ENCODE assay signal across 8 cellular contexts in genomic region chr6:149316108-149316727, GRCh38. TPM values are rescaled to one million over a fixed set of nuclear protein-coding genes. Genes with fewer than 3 reads are reported as not detected.
A peak's percentile ranks its signal among the peaks of the same experiment; 100 is the strongest.
DNase-seq lines count a peak whose midpoint lies in the region; ATAC-seq and TF ChIP-seq lines count a peak whose summit lies in the region.

No MANE protein-coding gene starts in this region.

- H3K79me2 ChIP-seq in fibroblast of lung (ENCODE audit: control insufficient read depth, insufficient read depth, low read length) = peaks cover 34% of the 10 kb centered on the region

- H2AFZ ChIP-seq in fibroblast of lung (ENCODE audit: low read length) = peak overlapping the region; percentile 77

- 35% methylated on average over 7 of the region's 7 CpGs for WGBS in prostate gland

- H3K36me3 ChIP-seq in SJCRH30 (no peaks in the 10 kb centered on the region), fibroblast of lung (ENCODE audit: control insufficient read depth, insufficient read depth, low read length) (no peaks in the 10 kb centered on the region), prostate gland (no peaks in the 10 kb centered on the region)

- peak overlapping the region; percentile 79 for H3K4me3 ChIP-seq in GM12875 (ENCODE audit: low read depth, low read length)
- H3K4me3 ChIP-seq in SJCRH30 = peak overlapping the region; percentile 100
- H3K4me3 ChIP-seq in fibroblast of lung (replicated peaks in 1 of 4; ENCODE audit: control extremely low read depth in 1 of 4, insufficient read depth in 1 of 4, low read depth in 3 of 4, low read length in 4 of 4) = peak overlapping the region; percentile 79 to 92 (median 89)
- H3K4me3 ChIP-seq in prostate gland = peak overlapping the region; percentile 93 to 95

- ATAC-seq in GM19397 (IDR thresholded peaks at IDR 0.05; ENCODE audit: unreplicated experiment) (no peak), HG02970 (IDR thresholded peaks at IDR 0.05; ENCODE audit: low FRiP score, unreplicated experiment) (no peak)

- H4K20me1 ChIP-seq in fibroblast of lung (ENCODE audit: control insufficient read depth, extremely low read depth, insufficient read depth, low read length) = peaks cover 5% of the 10 kb centered on the region

- H3K4me1 ChIP-seq in SJCRH30 = peaks cover 3% of the 10 kb centered on the region; the same call in 1 of the 2 replicates
- H3K4me1 ChIP-seq in fibroblast of lung (ENCODE audit: control insufficient read depth, extremely low read depth, insufficient read depth, low read length) = peaks cover 6% of the 10 kb centered on the region
- H3K4me1 ChIP-seq in prostate gland (replicated peaks) = peaks cover 4% of the 10 kb centered on the region

- peak overlapping the region; percentile 72 for H3K4me2 ChIP-seq in fibroblast of lung (ENCODE audit: extremely low read depth, insufficient read depth, low read length)

- H3K27ac ChIP-seq in SJCRH30 (peak overlapping the region; percentile 98; the same call in 1 of the 2 replicates), fibroblast of lung (ENCODE audit: insufficient read depth, low read length) (peak overlapping the region; percentile 89), prostate gland (peak overlapping the region; percentile 97 to 98)

- intact Hi-C loops in prostate gland (cut with DNase I) = loop anchor here (5.0 to 10.0 kb wide), 2 partner anchors 116 to 231 kb away; no protein-coding TSS in a partner anchor

- TF ChIP-seq CTCF in GM12875 (IDR thresholded peaks at IDR 0.05; ENCODE audit: borderline replicate concordance, insufficient read depth, low read depth, low read length) = no peak
- no peak for TF ChIP-seq CTCF in fibroblast of lung (conservative IDR thresholded peaks at IDR 0.05 in 1 of 2, IDR thresholded peaks at IDR 0.05 in 1 of 2; ENCODE audit: low read depth in 1 of 2, low read length in 2 of 2)
- no peak for TF ChIP-seq CTCF in prostate gland (IDR thresholded peaks at IDR 0.05)

- DNase-seq in SJCRH30 (no peak), fibroblast of lung (ENCODE audit: low read depth in 2 of 2) (no peak), prostate gland (ENCODE audit: low spot score) (no peak), NCI-H526 (lab: John Stamatoyannopoulos, UW) (no peak), NCI-H1694 treated with DMSO at 0.1 percent for 48 hours (lab: John Stamatoyannopoulos, UW) (no peak)

- H3K9ac ChIP-seq in fibroblast of lung (ENCODE audit: insufficient read depth, low read length) = peak overlapping the region; percentile 92

- TF ChIP-seq POLR2A in prostate gland (IDR thresholded peaks at IDR 0.05) = no peak

- H3K9me3 ChIP-seq in SJCRH30 (replicated peaks) (no peaks in the 10 kb centered on the region), fibroblast of lung (ENCODE audit: control insufficient read depth, insufficient read depth, low read depth, low read length) (no peaks in the 10 kb centered on the region), prostate gland (no peaks in the 10 kb centered on the region)

- H3K27me3 ChIP-seq in SJCRH30 (no peaks in the 10 kb centered on the region), fibroblast of lung (ENCODE audit: control insufficient read depth, insufficient read depth, low read length) (no peaks in the 10 kb centered on the region), prostate gland (replicated peaks; ENCODE audit: insufficient read depth) (no peaks in the 10 kb centered on the region)

RNA-seq across cellular contexts. Expression of gene TAB2, which starts 1.3 kb away (rescaled TPM):
- total RNA-seq in SJCRH30 (2014; rRNA removed; shearing (Covaris generic)) = 33.8 and 37.6 TPM in 2 replicates
- total RNA-seq in fibroblast of lung = 18.7 and 27.2 TPM in 2 replicates
- polyA plus RNA-seq in fibroblast of lung = 41.4 and 49.7 TPM in 2 replicates
- 23.5 and 27.1 TPM in 2 replicates for polyA plus RNA-seq in fibroblast of lung (2012)
- 10.9 and 13.9 TPM in 2 replicates for polyA minus RNA-seq in fibroblast of lung (ENCODE audit: low replicate concordance)
- 10 to 100 TPM; 58.8 to 66.3 TPM for total RNA-seq in prostate gland
